ENCODE assay signal across 2 cellular contexts in genomic region chr11:18105086-18105801, GRCh38.
TF ChIP-seq lines count a peak whose summit lies in the region.

No MANE protein-coding gene starts in this region.

TF ChIP-seq in A549, 52 proteins besides CTCF, POLR2A, EP300 and RAD21:
- no peak for TF ChIP-seq KDM5A (IDR thresholded peaks at IDR 0.05)

TF ChIP-seq in GM12878, 131 proteins besides CTCF, POLR2A, EP300 and RAD21:
- TF ChIP-seq MYC (IDR thresholded peaks at IDR 0.05; ENCODE audit: insufficient read depth, insufficient read length, insufficient replicate concordance, low read length, severe bottlenecking) (no peak), GATAD2B (conservative IDR thresholded peaks at IDR 0.05; ENCODE audit: low read depth) (no peak), SIN3A (IDR thresholded peaks at IDR 0.05; ENCODE audit: low read depth, low read length) (no peak), PML (IDR thresholded peaks at IDR 0.05; ENCODE audit: low read length) (no peak), CUX1 (IDR thresholded peaks at IDR 0.05; ENCODE audit: insufficient replicate concordance, low read depth, low read length) (no peak), SRF (IDR thresholded peaks at IDR 0.05; ENCODE audit: low read depth in 2 of 2, low read length in 2 of 2) (no peak), MLLT1 (IDR thresholded peaks at IDR 0.05) (peak; percentile 32; the same call in 1 of the 2 replicates)
